Comparison of ENCODE assay signal across 25 cellular contexts in genomic region chr6:37139223-37139962, GRCh38. TPM values are rescaled to one million over a fixed set of nuclear protein-coding genes. Genes with fewer than 3 reads are reported as not detected.
A peak's percentile ranks its signal among the peaks of the same experiment; 100 is the strongest.
DNase-seq lines count a peak whose midpoint lies in the region; ATAC-seq and TF ChIP-seq lines count a peak whose summit lies in the region.
"Had no signal": no experiment of that assay in that cellular context is flagged by ENCODE, and none has a peak within 500 bp of the region (broad histone marks: within the 10 kb centered on the region; RNA-seq: fewer than 3 reads in every experiment).

No MANE protein-coding gene starts in this region.

- H2AK5ac ChIP-seq in trophoblast cell (ENCODE audit: low read length) = no peak overlapping the region

- H3K23ac ChIP-seq in trophoblast cell (ENCODE audit: low read length) = no peak overlapping the region

- H3K4me3 ChIP-seq in HUES48 (ENCODE audit: low read depth, low read length) (no peak overlapping the region), RWPE2 (ENCODE audit: severe bottlenecking) (no peak overlapping the region), fibroblast of the aortic adventitia (ENCODE audit: low read depth, low read length) (no peak overlapping the region), trophoblast cell (ENCODE audit: low read depth, low read length) (no peak overlapping the region)
- H3K4me3 ChIP-seq: suprapubic skin had no signal

- no peaks in the 10 kb centered on the region for H3K79me2 ChIP-seq in trophoblast cell (ENCODE audit: control insufficient read depth, insufficient read depth, low read length, poor library complexity)

- H3K4me1 ChIP-seq in HUES48 (ENCODE audit: control insufficient read depth, insufficient read depth, low read length) = peaks cover 69% of the 10 kb centered on the region
- H3K4me1 ChIP-seq in RWPE2 (ENCODE audit: insufficient read depth, poor library complexity, severe bottlenecking) = peaks cover 49% of the 10 kb centered on the region
- H3K4me1 ChIP-seq in trophoblast cell (ENCODE audit: control insufficient read depth in 1 of 2, insufficient read depth in 2 of 2, low read length in 2 of 2) = peaks cover 28 to 30% of the 10 kb centered on the region in 2 experiments

- H3K9ac ChIP-seq in HUES48 (ENCODE audit: low read depth, low read length) = no peak overlapping the region; the same call in 1 of the 2 replicates
- H3K9ac ChIP-seq in trophoblast cell (ENCODE audit: low read length) = no peak overlapping the region

- no peak for DNase-seq in RWPE2 (ENCODE audit: low spot score)
- peak; percentile 45 for DNase-seq in fibroblast of the aortic adventitia (ENCODE audit: low read depth)
- DNase-seq in trophoblast cell = peak in 1 of 2 donors; percentile 42
- DNase-seq in DMS53 treated with DMSO at 0.1 percent for 48 hours (lab: John Stamatoyannopoulos, UW; ENCODE audit: unreplicated experiment) = no peak
- DNase-seq in stimulated activated naive B cell treated with anti-CD40 and anti-IgM and Interleukin-4, amounts not matched to agents 10 μg/mL and 1 μg/mL and 100 μg/mL, for 72 hours = no peak
- DNase-seq: activated B cell treated with CpG ODN at 0.5 μM for 24 hours; activated CD4-positive, alpha-beta T cell treated with anti-CD3 and anti-CD28 coated beads, Interleukin-2, amount 50 U/mL, for 48 hours; CD4-positive, CD25-positive, alpha-beta regulatory T cell; cerebellar nuclear complex; head of caudate nucleus; Kasumi-1; left cardiac atrium; MV-4-11; naive thymus-derived CD4-positive, alpha-beta T cell; NCI-H524; retina; RPMI8226; stimulated activated CD4-positive, alpha-beta T cell treated with anti-CD3 and anti-CD28 coated beads, Interleukin-4, amount 100 ng/mL, for 1 hour; T1000 had no signal

- H3K14ac ChIP-seq in trophoblast cell (ENCODE audit: low read length) = no peak overlapping the region

- peaks cover 27% of the 10 kb centered on the region for H3K79me1 ChIP-seq in trophoblast cell (ENCODE audit: low read length)

- no peak overlapping the region for H3K4me2 ChIP-seq in trophoblast cell (ENCODE audit: low read length)

- no peak overlapping the region for H3K18ac ChIP-seq in trophoblast cell (ENCODE audit: low read length)

- H2AFZ ChIP-seq in trophoblast cell (ENCODE audit: insufficient read depth, low read length, poor library complexity) = no peak overlapping the region

- H4K91ac ChIP-seq in trophoblast cell (ENCODE audit: low read depth, low read length) = no peak overlapping the region

- no peak overlapping the region for H2BK5ac ChIP-seq in trophoblast cell (ENCODE audit: low read depth, low read length, poor library complexity)

- H3K27me3 ChIP-seq in HUES48 (ENCODE audit: control insufficient read depth, insufficient read depth, low read length) (no peaks in the 10 kb centered on the region), RWPE2 (ENCODE audit: insufficient read depth, poor library complexity, severe bottlenecking) (no peaks in the 10 kb centered on the region), trophoblast cell (ENCODE audit: insufficient read depth, low read length) (no peaks in the 10 kb centered on the region)
- H3K27me3 ChIP-seq: suprapubic skin had no signal

- no peak overlapping the region for H4K8ac ChIP-seq in trophoblast cell (ENCODE audit: low read depth, low read length)

- no peak overlapping the region for H4K12ac ChIP-seq in trophoblast cell (ENCODE audit: low read depth, low read length)

- peak overlapping the region; percentile 100 for H3K27ac ChIP-seq in HUES48 (ENCODE audit: low read depth, low read length)
- peak overlapping the region; percentile 98 for H3K27ac ChIP-seq in RWPE2 (ENCODE audit: poor library complexity, severe bottlenecking)
- no peak overlapping the region for H3K27ac ChIP-seq in trophoblast cell (ENCODE audit: low read depth, low read length)
- H3K27ac ChIP-seq: suprapubic skin had no signal

- H3K4ac ChIP-seq in trophoblast cell (ENCODE audit: low read depth, low read length) = no peak overlapping the region

- H3K9me3 ChIP-seq in HUES48 (ENCODE audit: control insufficient read depth, insufficient read depth, low read length) (no peaks in the 10 kb centered on the region), RWPE2 (ENCODE audit: severe bottlenecking) (no peaks in the 10 kb centered on the region), trophoblast cell (ENCODE audit: insufficient read depth, low read depth, low read length) (no peaks in the 10 kb centered on the region)
- H3K9me3 ChIP-seq: suprapubic skin had no signal

- no peak for ATAC-seq in RWPE2 (ENCODE audit: low read depth)
- no peak for ATAC-seq in stimulated activated naive B cell treated with anti-CD40 and anti-IgM and Interleukin-4, amounts not matched to agents 10 μg/mL and 1 μg/mL and 100 μg/mL, for 72 hours (replicated peaks)
- ATAC-seq in HG02571 (IDR thresholded peaks at IDR 0.05; ENCODE audit: unreplicated experiment) = no peak
- ATAC-seq: left cardiac atrium; naive thymus-derived CD4-positive, alpha-beta T cell; stimulated activated memory B cell treated with anti-CD40 and anti-IgM and Interleukin-4, amounts not matched to agents 10 μg/mL and 1 μg/mL and 100 μg/mL, for 72 hours had no signal

- no peaks in the 10 kb centered on the region for H3K27me3 Mint-ChIP-seq in stimulated activated naive B cell treated with anti-CD40 and anti-IgM and Interleukin-4, amounts not matched to agents 10 μg/mL and 1 μg/mL and 100 μg/mL, for 72 hours
- H3K27me3 Mint-ChIP-seq: activated B cell treated with CpG ODN at 0.5 μM for 24 hours; activated naive CD8-positive, alpha-beta T cell; naive thymus-derived CD4-positive, alpha-beta T cell; stimulated activated memory B cell treated with anti-CD40 and anti-IgM and Interleukin-4, amounts not matched to agents 10 μg/mL and 1 μg/mL and 100 μg/mL, for 72 hours had no signal

- H3K4me1 Mint-ChIP-seq in stimulated activated naive B cell treated with anti-CD40 and anti-IgM and Interleukin-4, amounts not matched to agents 10 μg/mL and 1 μg/mL and 100 μg/mL, for 72 hours = peaks cover 20 to 40% of the 10 kb centered on the region in 2 donors

- no peak for TF ChIP-seq CTCF in RWPE2 (IDR thresholded peaks at IDR 0.05; ENCODE audit: poor library complexity, severe bottlenecking)
- no peak for TF ChIP-seq CTCF in fibroblast of the aortic adventitia (IDR thresholded peaks at IDR 0.05; ENCODE audit: insufficient read depth, low read length)

- H2BK12ac ChIP-seq in trophoblast cell (ENCODE audit: low read length) = no peak overlapping the region

- H3K36me3 Mint-ChIP-seq in stimulated activated naive B cell treated with anti-CD40 and anti-IgM and Interleukin-4, amounts not matched to agents 10 μg/mL and 1 μg/mL and 100 μg/mL, for 72 hours = no peaks in the 10 kb centered on the region
- H3K36me3 Mint-ChIP-seq: activated naive CD8-positive, alpha-beta T cell; CD4-positive, CD25-positive, alpha-beta regulatory T cell; memory B cell; naive thymus-derived CD4-positive, alpha-beta T cell; stimulated activated memory B cell treated with anti-CD40 and anti-IgM and Interleukin-4, amounts not matched to agents 10 μg/mL and 1 μg/mL and 100 μg/mL, for 72 hours had no signal

- H3K27ac Mint-ChIP-seq in stimulated activated naive B cell treated with anti-CD40 and anti-IgM and Interleukin-4, amounts not matched to agents 10 μg/mL and 1 μg/mL and 100 μg/mL, for 72 hours = no peak overlapping the region
- H3K27ac Mint-ChIP-seq: activated B cell treated with CpG ODN at 0.5 μM for 24 hours; activated naive CD8-positive, alpha-beta T cell; memory B cell; naive thymus-derived CD4-positive, alpha-beta T cell; stimulated activated memory B cell treated with anti-CD40 and anti-IgM and Interleukin-4, amounts not matched to agents 10 μg/mL and 1 μg/mL and 100 μg/mL, for 72 hours had no signal

- peak overlapping the region; percentile 11 for H2BK120ac ChIP-seq in trophoblast cell (ENCODE audit: insufficient read depth, low read length, poor library complexity)

- no peaks in the 10 kb centered on the region for H3K9me3 Mint-ChIP-seq in stimulated activated naive B cell treated with anti-CD40 and anti-IgM and Interleukin-4, amounts not matched to agents 10 μg/mL and 1 μg/mL and 100 μg/mL, for 72 hours
- H3K9me3 Mint-ChIP-seq: activated B cell treated with CpG ODN at 0.5 μM for 24 hours; CD4-positive, CD25-positive, alpha-beta regulatory T cell; memory B cell; naive thymus-derived CD4-positive, alpha-beta T cell; stimulated activated memory B cell treated with anti-CD40 and anti-IgM and Interleukin-4, amounts not matched to agents 10 μg/mL and 1 μg/mL and 100 μg/mL, for 72 hours had no signal

- H3K36me3 ChIP-seq in HUES48 (ENCODE audit: control insufficient read depth, insufficient read depth, low read length) (0 out of 2 replicates have a peak, but pooled peaks cover 7% of the 10 kb centered on the region), RWPE2 (ENCODE audit: low read depth) (no peaks in the 10 kb centered on the region), trophoblast cell (ENCODE audit: control insufficient read depth in 1 of 2, insufficient read depth in 2 of 2, low read length in 2 of 2) (no peaks in the 10 kb centered on the region)
- H3K36me3 ChIP-seq: suprapubic skin had no signal

- no CpG with 5 or more reads among the region's 5 CpGs for WGBS in trophoblast cell (ENCODE audit: extremely low coverage, insufficient coverage, insufficient read length)

- no peak overlapping the region for H3K4me3 Mint-ChIP-seq in stimulated activated naive B cell treated with anti-CD40 and anti-IgM and Interleukin-4, amounts not matched to agents 10 μg/mL and 1 μg/mL and 100 μg/mL, for 72 hours
- H3K4me3 Mint-ChIP-seq: activated B cell treated with CpG ODN at 0.5 μM for 24 hours; activated naive CD8-positive, alpha-beta T cell; CD4-positive, CD25-positive, alpha-beta regulatory T cell; memory B cell; naive thymus-derived CD4-positive, alpha-beta T cell; stimulated activated memory B cell treated with anti-CD40 and anti-IgM and Interleukin-4, amounts not matched to agents 10 μg/mL and 1 μg/mL and 100 μg/mL, for 72 hours had no signal

RNA-seq across cellular contexts. Expression of gene PIM1, which starts 30.6 kb away (rescaled TPM):
- 8.7 and 19.3 TPM in 2 replicates for total RNA-seq in fibroblast of the aortic adventitia (ENCODE audit: low replicate concordance)
- 11.8 and 13.2 TPM in 2 replicates for polyA plus RNA-seq in trophoblast cell (2013)
